19 cellular contexts compared by ENCODE assay signal in the genomic region with DNA sequence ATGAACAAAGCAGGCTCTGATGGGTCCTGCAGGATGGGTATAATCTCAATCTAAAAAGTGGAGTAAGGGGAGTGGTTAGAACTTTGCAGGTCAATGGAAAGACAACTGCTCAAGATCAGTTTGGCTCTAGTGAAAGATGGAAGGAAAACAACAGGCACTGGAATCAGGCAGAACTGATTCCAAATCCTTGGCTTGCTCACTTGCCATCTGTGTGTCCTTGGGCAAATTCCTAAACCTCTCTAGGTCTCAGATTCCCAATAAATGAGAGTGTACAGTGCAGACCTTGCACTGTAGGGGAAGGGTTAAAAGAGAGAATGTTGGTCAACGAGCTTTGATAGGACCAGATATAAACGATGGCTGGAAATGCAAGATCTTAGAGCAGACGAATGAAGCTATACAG.
A peak's percentile ranks its signal among the peaks of the same experiment; 100 is the strongest.
DNase-seq lines count a peak whose midpoint lies in the region; ATAC-seq and TF ChIP-seq lines count a peak whose summit lies in the region.
"Had no signal": no experiment of that assay in that cellular context is flagged by ENCODE, and none has a peak within 500 bp of the region (broad histone marks: within the 10 kb centered on the region; RNA-seq: fewer than 3 reads in every experiment).

No MANE protein-coding gene starts in this region.

- H3K4me3 Mint-ChIP-seq in progenitor cell of endocrine pancreas (ENCODE audit: low read depth), result no peak overlapping the region
- H3K4me3 Mint-ChIP-seq: B cell; CD4-positive, alpha-beta T cell; CD8-positive, alpha-beta T cell had no signal

- H3K36me3 Mint-ChIP-seq in progenitor cell of endocrine pancreas (ENCODE audit: insufficient read depth), result peaks cover 1% of the 10 kb centered on the region

- in situ Hi-C loops in G401 (cut with HindIII; ENCODE audit: low sequenced_read_pairs), result no loop called here

- peak overlapping the region; percentile 67 for H3K27ac Mint-ChIP-seq in progenitor cell of endocrine pancreas
- H3K27ac Mint-ChIP-seq: B cell; CD4-positive, alpha-beta T cell; CD8-positive, alpha-beta T cell had no signal

- H3K4me1 Mint-ChIP-seq in progenitor cell of endocrine pancreas (ENCODE audit: low read depth), result peaks cover 58% of the 10 kb centered on the region
- H3K4me1 Mint-ChIP-seq: B cell had no signal

- no peak for ATAC-seq in HG03432 (IDR thresholded peaks at IDR 0.05; ENCODE audit: unreplicated experiment)
- ATAC-seq: A549; CD8-positive, alpha-beta T cell; GM12878 had no signal

- no peaks in the 10 kb centered on the region for H3K9me3 Mint-ChIP-seq in progenitor cell of endocrine pancreas (ENCODE audit: low read depth)
- H3K9me3 Mint-ChIP-seq: CD4-positive, alpha-beta T cell; CD8-positive, alpha-beta T cell had no signal

- DNase-seq in G401 (ENCODE audit: low spot score) (peak; percentile 85), cerebellar cortex (ENCODE audit: low spot score) (peak; percentile 82), progenitor cell of endocrine pancreas (ENCODE audit: low spot score, unreplicated experiment) (no peak), GM10266 (ENCODE audit: extremely low spot score) (no peak)
- DNase-seq: AML-193; CD4-positive, alpha-beta T cell; CD8-positive, alpha-beta T cell; COR-L47; DMS 273 treated with DMSO at 0.1 percent for 48 hours; DMS153; DMS53; DMS79; DND-41; EL; GF-D8 had no signal

- TF ChIP-seq CTCF in progenitor cell of endocrine pancreas (IDR thresholded peaks at IDR 0.05; ENCODE audit: unreplicated experiment), result no peak
- no peak for TF ChIP-seq CTCF in GM10266 (IDR thresholded peaks at IDR 0.05; ENCODE audit: control insufficient read depth, insufficient read depth, low read depth, missing control alignments)

- no peaks in the 10 kb centered on the region for H3K27me3 Mint-ChIP-seq in progenitor cell of endocrine pancreas
- H3K27me3 Mint-ChIP-seq: B cell; CD4-positive, alpha-beta T cell had no signal

Comparison
In these comparisons a context has a peak if more than half of its experiments do, and no peak if none do; other contexts are left out.
1. DNase-seq: peak in G401 (single experiment) and cerebellar cortex (single experiment); none in progenitor cell of endocrine pancreas (single experiment) and GM10266 (single experiment).